ENCODE assay signal across 8 cellular contexts in the genomic region with DNA sequence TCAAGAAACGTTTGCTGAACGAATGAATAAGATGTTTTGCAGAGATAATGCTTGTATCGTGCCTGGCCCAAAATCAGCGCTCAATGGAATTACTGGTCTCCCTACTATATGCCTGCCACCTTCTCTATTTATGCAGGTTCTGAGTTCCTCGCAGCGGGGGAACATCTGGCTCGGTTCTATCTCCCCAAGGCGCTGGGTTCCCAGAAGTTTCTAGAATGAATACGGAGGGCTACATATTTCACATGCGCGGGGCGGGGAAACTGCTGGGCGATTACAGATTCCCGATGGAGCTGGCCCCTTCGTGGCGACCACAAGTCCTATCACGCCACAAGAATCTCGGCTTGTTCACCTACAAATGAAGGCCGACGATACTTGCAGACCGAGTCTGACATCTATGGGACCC. TPM values are rescaled to one million over a fixed set of nuclear protein-coding genes. Genes with fewer than 3 reads are reported as not detected.
DNase-seq lines count a peak whose midpoint lies in the region; ATAC-seq, FAIRE-seq and TF ChIP-seq lines count a peak whose summit lies in the region.

No MANE protein-coding gene starts in this region.

- peak; percentile 4 for ATAC-seq in HG03280 (IDR thresholded peaks at IDR 0.05; ENCODE audit: unreplicated experiment)

- TF ChIP-seq POLR2A in adrenal gland (IDR thresholded peaks at IDR 0.05) (no peak), suprapubic skin (IDR thresholded peaks at IDR 0.05) (no peak)

- no peak for FAIRE-seq in GM19239 (lab: Jason Lieb, UNC)

- no peaks in the 10 kb centered on the region for H3K27me3 ChIP-seq in adrenal gland
- H3K27me3 ChIP-seq in kidney epithelial cell (ENCODE audit: control insufficient read depth, insufficient read depth, low read length), result no peaks in the 10 kb centered on the region
- no peaks in the 10 kb centered on the region for H3K27me3 ChIP-seq in suprapubic skin

- H3K9me3 ChIP-seq in adrenal gland (replicated peaks in 1 of 3) (no peaks in the 10 kb centered on the region), suprapubic skin (no peaks in the 10 kb centered on the region)

- no peak for TF ChIP-seq CTCF in adrenal gland (IDR thresholded peaks at IDR 0.05)
- no peak for TF ChIP-seq CTCF in kidney epithelial cell (IDR thresholded peaks at IDR 0.05; ENCODE audit: insufficient read depth, low read length, poor library complexity, severe bottlenecking)
- TF ChIP-seq CTCF in suprapubic skin (IDR thresholded peaks at IDR 0.05), result no peak

- intact Hi-C loops in adrenal gland (cut with DNase I), result loop anchor here in 1 of 2 donors (10.0 kb wide), 2 partner anchors 120 to 240 kb away; a partner anchor contains a TSS

- WGBS in adrenal gland, 4 donors, result 0 to 1% (median 0%) methylated on average over 14 to 21 of the region's 21 CpGs
- WGBS in suprapubic skin, result under 1% methylated on average over 18 of the region's 21 CpGs

- H3K27ac ChIP-seq in adrenal gland (peak overlapping the region; percentile 48 to 91 (median 73)), suprapubic skin (peak overlapping the region; percentile 94)

- peaks cover 0 to 18% of the 10 kb centered on the region in 2 donors for H3K36me3 ChIP-seq in adrenal gland (replicated peaks in 1 of 2)
- H3K36me3 ChIP-seq in kidney epithelial cell (ENCODE audit: control insufficient read depth, insufficient read depth, low read length), result no peaks in the 10 kb centered on the region
- H3K36me3 ChIP-seq in suprapubic skin, result peaks cover 18% of the 10 kb centered on the region

- peaks cover 7 to 16% of the 10 kb centered on the region in 2 donors for H3K4me1 ChIP-seq in adrenal gland (replicated peaks in 1 of 2)
- H3K4me1 ChIP-seq in suprapubic skin, result peaks cover 32% of the 10 kb centered on the region

- DNase-seq in NCI-H524 (lab: John Stamatoyannopoulos, UW), result peak; percentile 41 to 70
- no peak for DNase-seq in NCI-H524 treated with DMSO at 0.1 percent for 48 hours (lab: John Stamatoyannopoulos, UW)
- DNase-seq in adrenal gland, result peak in 1 of 7 donors; percentile 26
- no peak for DNase-seq in kidney epithelial cell (ENCODE audit: low read depth)
- peak in 1 of 2 donors; percentile 69 for DNase-seq in suprapubic skin (ENCODE audit: low spot score in 2 of 2)
- DNase-seq in GM19239 (ENCODE audit: insufficient read length, low spot score), result no peak
- no peak for DNase-seq in activated CD8-positive, alpha-beta memory T cell treated with anti-CD3 and anti-CD28 coated beads, Interleukin-2, amount 50 U/mL, for 4 hours

- peak overlapping the region; percentile 6 to 96 (median 84) for H3K4me3 ChIP-seq in adrenal gland
- peak overlapping the region; percentile 83 for H3K4me3 ChIP-seq in kidney epithelial cell (ENCODE audit: low read depth, low read length)
- peak overlapping the region; percentile 96 for H3K4me3 ChIP-seq in suprapubic skin

- no peak for TF ChIP-seq EP300 in suprapubic skin (IDR thresholded peaks at IDR 0.05)

RNA-seq across cellular contexts. Expression of a gene that starts 0.4 kb away (rescaled TPM):
- total RNA-seq in adrenal gland (10 to 100 TPM; 19.1 to 44.2 (median 38.0) TPM), kidney epithelial cell (28.8 and 33.8 TPM in 2 replicates), suprapubic skin (10 to 100 TPM; 34.6 to 70.9 (median 46.2) TPM)
- polyA plus RNA-seq in adrenal gland, result 10 to 100 TPM; 45.9 to 56.1 (median 49.0) TPM

RNA-seq across cellular contexts. Expression of a gene that starts 20.4 kb away (rescaled TPM):
- total RNA-seq in adrenal gland (10 to 100 TPM; 39.4 to 94.1 (median 65.6) TPM), kidney epithelial cell (51.7 and 61.6 TPM in 2 replicates), suprapubic skin (10 to 100 TPM; 53.6 to 72.7 (median 56.1) TPM)
- 10 to 100 TPM; 45.8 to 92.9 (median 69.8) TPM for polyA plus RNA-seq in adrenal gland

RNA-seq across cellular contexts. Expression of a gene that starts 37.9 kb away (rescaled TPM):
- total RNA-seq in adrenal gland (not detected), kidney epithelial cell (not detected in 2 replicates), suprapubic skin (1 to 10 TPM in 1 of 4 donors, not detected in 3; 1.1 TPM)
- polyA plus RNA-seq in adrenal gland, result not detected

RNA-seq across cellular contexts. Expression of a gene that starts 39.9 kb away (rescaled TPM):
- total RNA-seq in adrenal gland (100 to 1,000 TPM; 305 to 700 (median 595) TPM), kidney epithelial cell (282 and 297 TPM in 2 replicates), suprapubic skin (100 to 1,000 TPM; 112 to 137 (median 121) TPM)
- polyA plus RNA-seq in adrenal gland, result 100 to 1,000 TPM; 250 to 882 (median 362) TPM

RNA-seq across cellular contexts. Expression of a gene that starts 51.3 kb away (rescaled TPM):
- total RNA-seq in adrenal gland, result 100 to 1,000 TPM; 123 to 292 (median 182) TPM
- polyA plus RNA-seq in adrenal gland, result 100 to 1,000 TPM; 189 to 353 (median 289) TPM
- total RNA-seq in kidney epithelial cell, result 55.7 and 57.9 TPM in 2 replicates
- 100 to 1,000 TPM in 1 of 4 donors, 10 to 100 TPM in 3; 44.8 to 121 (median 71.1) TPM for total RNA-seq in suprapubic skin

Comparison
In these comparisons a context has a peak if more than half of its experiments do, and no peak if none do; other contexts are left out.
1. DNase-seq: peak in NCI-H524 (2 of 2); none in NCI-H524 treated with DMSO at 0.1 percent for 48 hours (single experiment), kidney epithelial cell (single experiment), GM19239 (single experiment) and activated CD8-positive, alpha-beta memory T cell treated with anti-CD3 and anti-CD28 coated beads, Interleukin-2, amount 50 U/mL, for 4 hours (single experiment).
2. Peak in every context shown above with its lines, with median percentiles within 50 percentile points of each other: H3K4me3 ChIP-seq.